9 cellular contexts compared by ENCODE assay signal in the genomic region with DNA sequence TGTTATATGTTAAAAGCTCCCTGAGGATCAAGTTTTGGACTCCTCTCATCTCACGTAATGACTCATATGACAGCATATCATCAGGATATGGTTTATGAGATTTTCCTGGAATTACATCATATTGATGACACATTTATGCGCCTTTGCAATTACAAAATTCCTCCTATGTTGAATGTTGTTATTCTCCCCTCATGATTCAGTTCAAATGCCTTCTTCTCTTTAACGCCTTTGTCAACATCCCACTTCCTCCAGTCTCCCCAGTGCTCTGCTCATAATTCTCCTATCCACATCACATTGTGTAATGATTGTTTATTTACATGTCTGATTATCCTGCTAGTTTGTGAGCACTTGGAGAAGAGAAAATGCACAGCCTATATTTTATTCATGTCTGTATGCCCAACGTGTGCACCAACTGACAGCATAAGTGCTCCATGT.
DNase-seq lines count a peak whose midpoint lies in the region; ATAC-seq and TF ChIP-seq lines count a peak whose summit lies in the region.
"Had no signal": no experiment of that assay in that cellular context is flagged by ENCODE, and none has a peak within 500 bp of the region (broad histone marks: within the 10 kb centered on the region; RNA-seq: fewer than 3 reads in every experiment).

No MANE protein-coding gene starts in this region.

- peak overlapping the region; percentile 35; the same call in 1 of the 2 replicates for H2BK20ac ChIP-seq in IMR-90 (ENCODE audit: low read depth, low read length)

- in situ Hi-C loops in IMR-90 (cut with MboI; ENCODE audit: low sequenced_read_pairs) = no loop called here

- TF ChIP-seq RAD21 in IMR-90 (IDR thresholded peaks at IDR 0.05; ENCODE audit: low read length) = no peak

- no peak overlapping the region for H2AK9ac ChIP-seq in IMR-90 (replicated peaks; ENCODE audit: low read depth, low read length, poor library complexity)

- H3K9me3 ChIP-seq in IMR-90 (ENCODE audit: control insufficient read depth, insufficient read depth, low read length) = peaks cover 2% of the 10 kb centered on the region; the same call in 1 of the 2 replicates

- peak; percentile 77 for DNase-seq in AG09319 (ENCODE audit: extremely low read depth, low read depth)
- peak; percentile 99 for DNase-seq in IMR-90
- peak; percentile 99 for DNase-seq in amniotic epithelial cell (ENCODE audit: low read depth)
- peak; percentile 72 for DNase-seq in kidney tubule cell (ENCODE audit: low spot score)
- no peak for DNase-seq in C1 segment of cervical spinal cord (lab: John Stamatoyannopoulos, UW)
- no peak for DNase-seq in NCI-H1092 treated with DMSO at 0.1 percent for 48 hours (lab: John Stamatoyannopoulos, UW)
- DNase-seq: T-helper 2 cell had no signal

- peak overlapping the region; percentile 84 for H2BK5ac ChIP-seq in IMR-90 (ENCODE audit: low read depth, low read length, poor library complexity, severe bottlenecking)

- H2BK120ac ChIP-seq in IMR-90 (ENCODE audit: low read depth, low read length) = peak overlapping the region; percentile 22; the same call in 1 of the 2 replicates

- no peak for TF ChIP-seq POLR2A in IMR-90 (IDR thresholded peaks at IDR 0.05; ENCODE audit: low read depth, low read length)

- H3K9me1 ChIP-seq in IMR-90 (ENCODE audit: insufficient read depth, low read length) = peaks cover 6% of the 10 kb centered on the region

- H3K4me1 ChIP-seq in IMR-90 (ENCODE audit: control insufficient read depth, insufficient read depth, low read length) = peaks cover 10% of the 10 kb centered on the region

- no peak overlapping the region for H2BK15ac ChIP-seq in IMR-90 (ENCODE audit: low read depth, low read length)

- ATAC-seq in IMR-90 (ENCODE audit: low read depth) = peak; percentile 73
- no peak for ATAC-seq in HG02759 (IDR thresholded peaks at IDR 0.05; ENCODE audit: unreplicated experiment)
- ATAC-seq in HG02981 (IDR thresholded peaks at IDR 0.05; ENCODE audit: unreplicated experiment) = no peak

- H3K36me3 ChIP-seq in IMR-90 (ENCODE audit: control insufficient read depth, insufficient read depth, low read length) = no peaks in the 10 kb centered on the region

- no peaks in the 10 kb centered on the region for H4K20me1 ChIP-seq in IMR-90 (ENCODE audit: insufficient read depth, low read length)

- peak overlapping the region; percentile 87 for H3K18ac ChIP-seq in IMR-90 (ENCODE audit: low read depth, low read length)

- no peak overlapping the region for H3K9ac ChIP-seq in IMR-90 (ENCODE audit: low read depth, low read length)

- H3K56ac ChIP-seq in IMR-90 (ENCODE audit: extremely low read depth, insufficient read depth, low read length) = no peak overlapping the region

- WGBS in IMR-90 (ENCODE audit: extremely low coverage in 2 of 2, insufficient read length in 1 of 2), 2 experiments = no CpG with 5 or more reads among the region's 4 CpGs

- H4K5ac ChIP-seq in IMR-90 (ENCODE audit: low read depth, low read length) = peak overlapping the region; percentile 3; the same call in 1 of the 2 replicates

- POLR2A ChIA-PET in IMR-90 (lab: Charles Lee; ENCODE audit: unreplicated experiment) = no interaction called here

- peak overlapping the region; percentile 5; the same call in 1 of the 2 replicates for H3K27ac ChIP-seq in IMR-90 (ENCODE audit: insufficient read depth, low read length)

- H4K91ac ChIP-seq in IMR-90 (ENCODE audit: insufficient read depth, low read depth, low read length) = 0 out of 2 replicates have a peak overlapping the region, but pooled peaks have one; percentile 1

- no peaks in the 10 kb centered on the region for H3K27me3 ChIP-seq in IMR-90 (ENCODE audit: control insufficient read depth, insufficient read depth, low read length)

- H4K8ac ChIP-seq in IMR-90 (ENCODE audit: low read depth in 2 of 2, low read length in 2 of 2) = peak overlapping the region in 1 of 2 experiments; percentile 1; a peak in 1 of 4 replicates

- H3K23ac ChIP-seq in IMR-90 (ENCODE audit: low read depth, low read length) = no peak overlapping the region

- intact Hi-C loops in IMR-90 (cut with micrococcal nuclease) = loop anchor here (5.0 kb wide), 2 partner anchors 36 to 126 kb away; no protein-coding TSS in a partner anchor

- TF ChIP-seq CTCF in AG09319 (IDR thresholded peaks at IDR 0.05; ENCODE audit: low read depth, low read length) = no peak
- no peak for TF ChIP-seq CTCF in IMR-90 (conservative IDR thresholded peaks at IDR 0.05; ENCODE audit: low read depth, low read length)

- dilution Hi-C loops in IMR-90 (cut with HindIII; ENCODE audit: low sequenced_read_pairs, unreplicated experiment) = no loop called here

- peak overlapping the region; percentile 47; the same call in 1 of the 2 replicates for H3K4me2 ChIP-seq in IMR-90 (ENCODE audit: low read depth, low read length)

- BruUV-seq in IMR-90 (replicated peaks; lab: Mats Ljungman, UMichigan) = no TSS peak

- no peak overlapping the region for H2AK5ac ChIP-seq in IMR-90 (ENCODE audit: low read depth, low read length)

- peaks cover 9 to 22% of the 10 kb centered on the region in 2 experiments; a peak in 3 of 4 replicates for H3K79me1 ChIP-seq in IMR-90 (ENCODE audit: low read depth in 1 of 2, low read length in 2 of 2)

- no peak overlapping the region for H3K14ac ChIP-seq in IMR-90 (replicated peaks; ENCODE audit: low read depth, low read length)

- H3K4ac ChIP-seq in IMR-90 (ENCODE audit: low read depth, low read length) = peak overlapping the region; percentile 26; the same call in 1 of the 2 replicates

- CTCF ChIA-PET in IMR-90 (lab: Yijun Ruan, JAX) = no interaction called here

- no peak overlapping the region for H3K4me3 ChIP-seq in IMR-90 (ENCODE audit: insufficient read depth, low read depth, low read length)

- H2AFZ ChIP-seq in IMR-90 (replicated peaks; ENCODE audit: low read length, poor library complexity) = no peak overlapping the region

TF ChIP-seq in IMR-90, 13 proteins besides CTCF, POLR2A, EP300 and RAD21:
- TF ChIP-seq MAZ (IDR thresholded peaks at IDR 0.05; ENCODE audit: borderline replicate concordance, low read depth, low read length) = no peak
- peak; percentile 98 for TF ChIP-seq FOS (IDR thresholded peaks at IDR 0.05; ENCODE audit: low read depth, low read length)
- peak; percentile 95 for TF ChIP-seq CEBPB (IDR thresholded peaks at IDR 0.05; ENCODE audit: low read depth, low read length)
- peak; percentile 54; the same call in 1 of the 2 replicates for TF ChIP-seq BHLHE40 (IDR thresholded peaks at IDR 0.05; ENCODE audit: low read depth, low read length)
- TF ChIP-seq MXI1 (IDR thresholded peaks at IDR 0.05; ENCODE audit: borderline replicate concordance, low read depth, low read length) = 0 out of 2 replicates have a peak, but pooled peaks have one; percentile 52
- peak; percentile 40; the same call in 1 of the 2 replicates for TF ChIP-seq RFX5 (IDR thresholded peaks at IDR 0.05; ENCODE audit: low read depth, low read length)
- peak; percentile 34; the same call in 1 of the 2 replicates for TF ChIP-seq NFE2L2 (IDR thresholded peaks at IDR 0.05; ENCODE audit: low read depth, low read length)
- no peak for TF ChIP-seq ELK1 (IDR thresholded peaks at IDR 0.05; ENCODE audit: borderline replicate concordance, low read depth, low read length)
- peak; percentile 29; the same call in 1 of the 2 replicates for TF ChIP-seq MAFK (IDR thresholded peaks at IDR 0.05; ENCODE audit: low read depth, low read length)
- no peak for TF ChIP-seq RCOR1 (IDR thresholded peaks at IDR 0.05; ENCODE audit: insufficient replicate concordance, low read length)

Comparison
In these comparisons a context has a peak if more than half of its experiments do, and no peak if none do; other contexts are left out.
1. DNase-seq: peak in AG09319 (single experiment), IMR-90 (single experiment), amniotic epithelial cell (single experiment) and kidney tubule cell (single experiment); none in C1 segment of cervical spinal cord (0 of 14) and NCI-H1092 treated with DMSO at 0.1 percent for 48 hours (single experiment).